8 cellular contexts compared by ENCODE assay signal in the genomic region with DNA sequence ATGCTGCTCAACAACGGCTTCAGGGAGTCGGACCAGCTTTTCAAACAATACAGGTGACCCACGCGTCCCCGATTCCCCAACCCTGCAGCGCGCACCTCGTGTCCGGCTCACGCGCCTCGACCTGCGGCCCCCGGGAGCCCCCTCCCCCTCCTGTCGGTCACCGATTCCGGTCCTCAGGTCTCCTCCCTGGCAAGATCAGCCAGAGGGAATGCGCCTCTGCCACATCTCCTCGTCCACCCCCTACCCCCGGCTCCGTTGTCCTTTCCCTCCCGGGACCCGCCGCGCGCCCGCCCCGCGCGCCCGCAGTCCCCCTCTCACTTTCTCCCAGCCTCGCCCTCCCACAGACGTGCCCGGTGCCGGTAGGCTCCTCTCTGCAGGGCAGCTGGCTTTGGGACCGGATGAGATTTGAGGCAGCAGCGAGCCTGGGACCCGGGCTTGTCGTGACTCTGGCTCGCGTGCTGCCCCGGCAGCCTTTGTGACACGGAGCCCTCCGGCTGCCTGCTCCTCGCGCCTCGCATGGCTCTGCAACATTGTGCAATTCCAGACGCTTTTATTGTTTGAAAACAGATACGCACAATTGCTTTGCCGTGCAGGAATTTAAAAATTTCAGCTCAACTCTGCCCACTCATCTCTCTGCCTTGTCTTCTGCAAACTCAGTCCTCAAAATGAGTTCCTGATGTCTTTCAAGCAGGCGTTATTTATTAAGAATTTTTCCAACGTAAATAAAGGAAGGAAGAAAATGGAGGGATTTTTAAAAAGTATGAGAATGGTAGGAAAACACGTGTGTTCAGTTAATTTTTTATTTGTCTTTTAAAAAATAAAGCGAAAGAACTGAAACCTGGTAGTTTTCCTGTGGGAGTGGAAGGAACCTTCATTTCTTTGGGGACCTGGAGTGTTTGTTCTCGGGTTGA. TPM values are rescaled to one million over a fixed set of nuclear protein-coding genes. Genes with fewer than 3 reads are reported as not detected.
DNase-seq lines count a peak whose midpoint lies in the region; ATAC-seq and TF ChIP-seq lines count a peak whose summit lies in the region.

No MANE protein-coding gene starts in this region.

- no peaks in the 10 kb centered on the region for H3K27me3 ChIP-seq in neutrophil
- no peaks in the 10 kb centered on the region for H3K27me3 ChIP-seq in aorta (ENCODE audit: control insufficient read depth in 1 of 2, insufficient read depth in 2 of 2, low read length in 1 of 2)

- H3K27me3 Mint-ChIP-seq in activated naive CD8-positive, alpha-beta T cell, result no peaks in the 10 kb centered on the region

- peaks cover 65 to 69% of the 10 kb centered on the region in 2 experiments for H3K4me1 ChIP-seq in neutrophil (ENCODE audit: control insufficient read depth in 1 of 2, insufficient read depth in 1 of 2, low read depth in 1 of 2, low read length in 1 of 2)
- no peaks in the 10 kb centered on the region for H3K4me1 ChIP-seq in aorta (ENCODE audit: control insufficient read depth in 1 of 2, insufficient read depth in 2 of 2, low read length in 2 of 2)

- peak overlapping the region; percentile 94 for H3K4me3 Mint-ChIP-seq in activated naive CD8-positive, alpha-beta T cell

- H3K27ac ChIP-seq in neutrophil, result peak overlapping the region; percentile 63
- no peak overlapping the region for H3K27ac ChIP-seq in aorta (ENCODE audit: low read depth in 1 of 2, low read length in 2 of 2)

- peak overlapping the region; percentile 90 for H3K27ac Mint-ChIP-seq in activated naive CD8-positive, alpha-beta T cell

- peaks cover 83% of the 10 kb centered on the region for H3K4me1 Mint-ChIP-seq in activated naive CD8-positive, alpha-beta T cell (ENCODE audit: low read depth)

- DNase-seq in AML-193 (lab: John Stamatoyannopoulos, UW), result peak; percentile 40 to 57
- no peak for DNase-seq in HFF-Myc (ENCODE audit: extremely low read depth, low read depth)
- peak; percentile 46 for DNase-seq in RPMI8226
- peak; percentile 37 for DNase-seq in glomerular visceral epithelial cell (ENCODE audit: extremely low spot score)
- DNase-seq in aorta, result peak; percentile 72 to 83

- intact Hi-C loops in aorta (cut with DNase I), result loop anchor here in 1 of 2 donors (2.0 to 10.0 kb wide), 2 partner anchors 62 to 100 kb away; no protein-coding TSS in a partner anchor

- no peaks in the 10 kb centered on the region for H3K9me3 Mint-ChIP-seq in activated naive CD8-positive, alpha-beta T cell (ENCODE audit: low read depth)

- no peak for TF ChIP-seq CTCF in HFF-Myc (IDR thresholded peaks at IDR 0.05; ENCODE audit: low read depth, low read length, missing control alignments)
- no peak for TF ChIP-seq CTCF in neutrophil (IDR thresholded peaks at IDR 0.05)

- H3K9me3 ChIP-seq in neutrophil, result no peaks in the 10 kb centered on the region
- no peaks in the 10 kb centered on the region for H3K9me3 ChIP-seq in aorta (ENCODE audit: control insufficient read depth, low read length)

- no peaks in the 10 kb centered on the region for H3K36me3 Mint-ChIP-seq in activated naive CD8-positive, alpha-beta T cell

- peak; percentile 66 for ATAC-seq in aorta (ENCODE audit: low FRiP score)
- ATAC-seq in GM18502 (IDR thresholded peaks at IDR 0.05; ENCODE audit: poor library complexity, unreplicated experiment), result no peak

- H3K4me3 ChIP-seq in HFF-Myc (replicated peaks; ENCODE audit: low read depth, low read length) (peak overlapping the region; percentile 76), neutrophil (ENCODE audit: low read depth in 1 of 2, low read length in 1 of 2) (peak overlapping the region; percentile 62 to 73), aorta (ENCODE audit: low read length in 2 of 2) (peak overlapping the region; percentile 88 to 93)

- no peaks in the 10 kb centered on the region for H3K36me3 ChIP-seq in neutrophil
- H3K36me3 ChIP-seq in aorta (ENCODE audit: control insufficient read depth in 1 of 2, insufficient read depth in 2 of 2, low read length in 1 of 2), result no peaks in the 10 kb centered on the region

- 2% methylated on average over 52 to 55 of the region's 55 CpGs for WGBS in aorta, 2 donors

RNA-seq across cellular contexts. Expression of a gene that starts 0.7 kb away (rescaled TPM):
- 10 to 100 TPM; 13.4 to 21.2 TPM for total RNA-seq in aorta
- 10 to 100 TPM in 1 of 2 donors, 1 to 10 TPM in 1; 2.3 to 14.8 TPM for polyA plus RNA-seq in aorta
